Comparison of ENCODE assay signal across 11 cellular contexts in the genomic region with DNA sequence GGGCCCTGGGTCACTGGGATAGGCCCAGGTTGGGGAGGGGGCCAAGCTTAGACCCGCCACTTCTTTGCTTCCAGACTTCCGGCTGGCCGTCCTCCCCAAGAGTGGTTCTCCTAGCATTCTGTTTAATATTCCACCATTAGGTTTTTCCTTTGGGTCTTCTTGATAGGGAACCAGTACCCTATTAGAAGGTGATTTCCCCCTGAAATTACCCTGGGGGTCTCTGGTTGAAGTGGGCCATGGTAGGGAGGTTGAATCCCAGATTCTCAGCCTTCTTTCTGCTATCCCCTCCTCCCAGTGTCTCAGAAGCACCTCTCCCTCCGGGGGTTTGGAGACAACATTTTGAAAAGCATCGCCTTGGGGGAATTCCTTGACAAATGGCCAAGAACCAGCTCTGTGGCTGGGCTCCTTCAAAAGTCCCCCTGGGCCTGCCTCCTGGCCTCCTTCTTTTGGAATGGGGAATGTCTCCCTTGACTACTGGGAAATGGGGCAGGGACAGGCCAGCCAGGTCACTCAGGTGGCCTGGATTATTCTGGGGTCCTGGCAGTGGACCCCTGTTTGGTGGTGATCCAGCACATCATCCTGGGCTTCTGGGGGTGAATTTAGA. TPM values are rescaled to one million over a fixed set of nuclear protein-coding genes. Genes with fewer than 3 reads are reported as not detected.
DNase-seq lines count a peak whose midpoint lies in the region; ATAC-seq and TF ChIP-seq lines count a peak whose summit lies in the region.
"Had no signal": no experiment of that assay in that cellular context is flagged by ENCODE, and none has a peak within 500 bp of the region (broad histone marks: within the 10 kb centered on the region; RNA-seq: fewer than 3 reads in every experiment).

No MANE protein-coding gene starts in this region.

- CTCF ChIA-PET in CD4-positive, alpha-beta T cell (lab: Charles Lee): interaction anchor here (0.6 to 0.7 kb wide), 2 partner anchors 8 to 31 kb away, joined by 3 read pairs; no protein-coding TSS in a partner anchor

- H3K79me1 ChIP-seq in trophoblast cell (ENCODE audit: low read length): peaks cover 23% of the 10 kb centered on the region

- ATAC-seq in CD4-positive, alpha-beta T cell (ENCODE audit: poor library complexity): no peak
- ATAC-seq in HG03039 (IDR thresholded peaks at IDR 0.05; ENCODE audit: unreplicated experiment): no peak
- no peak for ATAC-seq in GM21360 (IDR thresholded peaks at IDR 0.05; ENCODE audit: unreplicated experiment)

- POLR2A ChIA-PET in CD4-positive, alpha-beta T cell (lab: Charles Lee): interaction anchor here (1.5 kb wide), 1 partner anchor 22 kb away, joined by 3 read pairs; the partner anchor contains the start of gene RPL23

- peak overlapping the region; percentile 89 for H3K27ac Mint-ChIP-seq in CD4-positive, alpha-beta T cell
- peak overlapping the region; percentile 97 for H3K27ac Mint-ChIP-seq in dendritic cell treated with granulocyte-macrophage colony-stimulating factor and Interleukin-4, amounts not matched to agents 40 ng/mL and 50 ng/mL, for 4 days

- peak overlapping the region; percentile 26 for H2BK120ac ChIP-seq in trophoblast cell (ENCODE audit: insufficient read depth, low read length, poor library complexity)

- no peak overlapping the region for H3K14ac ChIP-seq in trophoblast cell (ENCODE audit: low read length)

- H3K9me3 ChIP-seq in CD4-positive, alpha-beta T cell (ENCODE audit: control insufficient read depth, low read length): no peaks in the 10 kb centered on the region
- H3K9me3 ChIP-seq in NT2/D1 (ENCODE audit: insufficient read depth, low read length) (no peaks in the 10 kb centered on the region), trophoblast cell (ENCODE audit: insufficient read depth, low read depth, low read length) (no peaks in the 10 kb centered on the region)

- no peak overlapping the region for H3K23ac ChIP-seq in trophoblast cell (ENCODE audit: low read length)

- H3K27me3 ChIP-seq in CD4-positive, alpha-beta T cell (ENCODE audit: control insufficient read depth, insufficient read depth, low read length): no peaks in the 10 kb centered on the region
- H3K27me3 ChIP-seq in NT2/D1 (ENCODE audit: insufficient read depth, insufficient read length) (no peaks in the 10 kb centered on the region), trophoblast cell (ENCODE audit: insufficient read depth, low read length) (no peaks in the 10 kb centered on the region)

- H3K9ac ChIP-seq in NT2/D1 (ENCODE audit: insufficient read length, low read depth): peak overlapping the region; percentile 59
- H3K9ac ChIP-seq in trophoblast cell (ENCODE audit: low read length): no peak overlapping the region

- peak overlapping the region; percentile 26 for H3K4me2 ChIP-seq in trophoblast cell (ENCODE audit: low read length)

- no peaks in the 10 kb centered on the region for H3K9me3 Mint-ChIP-seq in CD4-positive, alpha-beta T cell
- no peaks in the 10 kb centered on the region for H3K9me3 Mint-ChIP-seq in dendritic cell treated with granulocyte-macrophage colony-stimulating factor and Interleukin-4, amounts not matched to agents 40 ng/mL and 50 ng/mL, for 4 days

- H3K4me1 ChIP-seq in NT2/D1 (ENCODE audit: insufficient read depth, insufficient read length) (peaks cover 51% of the 10 kb centered on the region), trophoblast cell (ENCODE audit: control insufficient read depth in 1 of 2, insufficient read depth in 2 of 2, low read length in 2 of 2) (peaks cover 53 to 67% of the 10 kb centered on the region in 2 experiments)

- H3K27ac ChIP-seq in CD4-positive, alpha-beta T cell (ENCODE audit: low read depth, low read length): peak overlapping the region; percentile 23
- H3K27ac ChIP-seq in trophoblast cell (ENCODE audit: low read depth, low read length): peak overlapping the region; percentile 12

- DNase-seq in CD4-positive, alpha-beta T cell: no peak
- DNase-seq in NT2/D1 (ENCODE audit: low read depth, low spot score) (no peak), trophoblast cell (peak; percentile 96 to 99), NCI-H345 treated with DMSO at 0.1 percent for 48 hours (lab: John Stamatoyannopoulos, UW; ENCODE audit: unreplicated experiment) (no peak), NCI-H2081 (lab: John Stamatoyannopoulos, UW) (no peak)
- DNase-seq: GDM1, NCI-H2081 treated with DMSO at 0.1 percent for 48 hours had no signal

- no peak overlapping the region for H2AFZ ChIP-seq in trophoblast cell (ENCODE audit: insufficient read depth, low read length, poor library complexity)

- H3K36me3 ChIP-seq in NT2/D1 (ENCODE audit: insufficient read depth, insufficient read length, low read length): peaks cover 73% of the 10 kb centered on the region
- H3K36me3 ChIP-seq in trophoblast cell (ENCODE audit: control insufficient read depth in 1 of 2, insufficient read depth in 2 of 2, low read length in 2 of 2): peaks cover 22 to 31% of the 10 kb centered on the region in 2 experiments

- peaks cover 86% of the 10 kb centered on the region for H3K4me1 Mint-ChIP-seq in CD4-positive, alpha-beta T cell (ENCODE audit: low read depth)
- H3K4me1 Mint-ChIP-seq in dendritic cell treated with granulocyte-macrophage colony-stimulating factor and Interleukin-4, amounts not matched to agents 40 ng/mL and 50 ng/mL, for 4 days (ENCODE audit: low read depth): peaks cover 91% of the 10 kb centered on the region

- peak overlapping the region; percentile 76 for H2BK5ac ChIP-seq in trophoblast cell (ENCODE audit: low read depth, low read length, poor library complexity)

- peaks cover 57% of the 10 kb centered on the region for H3K36me3 Mint-ChIP-seq in CD4-positive, alpha-beta T cell (ENCODE audit: low read depth)
- peaks cover 96% of the 10 kb centered on the region for H3K36me3 Mint-ChIP-seq in dendritic cell treated with granulocyte-macrophage colony-stimulating factor and Interleukin-4, amounts not matched to agents 40 ng/mL and 50 ng/mL, for 4 days (ENCODE audit: low read depth)

- peak overlapping the region; percentile 17 for H2AK5ac ChIP-seq in trophoblast cell (ENCODE audit: low read length)

- H4K8ac ChIP-seq in trophoblast cell (ENCODE audit: low read depth, low read length): no peak overlapping the region

- H3K18ac ChIP-seq in trophoblast cell (ENCODE audit: low read length): no peak overlapping the region

- H3K4me3 Mint-ChIP-seq in CD4-positive, alpha-beta T cell: peak overlapping the region; percentile 48
- H3K4me3 Mint-ChIP-seq in dendritic cell treated with granulocyte-macrophage colony-stimulating factor and Interleukin-4, amounts not matched to agents 40 ng/mL and 50 ng/mL, for 4 days: no peak overlapping the region

- no CpG with 5 or more reads among the region's 5 CpGs for WGBS in trophoblast cell (ENCODE audit: extremely low coverage, insufficient coverage, insufficient read length)

- H3K4me3 ChIP-seq in NT2/D1 (ENCODE audit: insufficient read length, low read depth): no peak overlapping the region
- H3K4me3 ChIP-seq in trophoblast cell (ENCODE audit: low read depth, low read length): no peak overlapping the region
- H3K4me3 ChIP-seq: skin epidermis had no signal

- H4K12ac ChIP-seq in trophoblast cell (ENCODE audit: low read depth, low read length): no peak overlapping the region

- intact Hi-C loops in CD4-positive, alpha-beta T cell (cut with DNase I, micrococcal nuclease): loop anchor here in 1 of 2 experiments (10.0 kb wide), 1 partner anchor 219 kb away; no protein-coding TSS in a partner anchor
- intact Hi-C loops in dendritic cell treated with granulocyte-macrophage colony-stimulating factor and Interleukin-4, amounts not matched to agents 40 ng/mL and 50 ng/mL, for 4 days (cut with micrococcal nuclease): no loop called here

- TF ChIP-seq CTCF in CD4-positive, alpha-beta T cell (IDR thresholded peaks at IDR 0.05): no peak

- no peaks in the 10 kb centered on the region for H3K27me3 Mint-ChIP-seq in CD4-positive, alpha-beta T cell
- H3K27me3 Mint-ChIP-seq in dendritic cell treated with granulocyte-macrophage colony-stimulating factor and Interleukin-4, amounts not matched to agents 40 ng/mL and 50 ng/mL, for 4 days: no peaks in the 10 kb centered on the region

- peaks cover 42% of the 10 kb centered on the region for H3K79me2 ChIP-seq in trophoblast cell (ENCODE audit: control insufficient read depth, insufficient read depth, low read length, poor library complexity)

- no peak overlapping the region for H2BK12ac ChIP-seq in trophoblast cell (ENCODE audit: low read length)

- H3K4ac ChIP-seq in trophoblast cell (ENCODE audit: low read depth, low read length): peak overlapping the region; percentile 61

- peak overlapping the region; percentile 33 for H4K91ac ChIP-seq in trophoblast cell (ENCODE audit: low read depth, low read length)

RNA-seq across cellular contexts. Expression of gene LASP1, which starts 5.7 kb away (rescaled TPM):
- 10 to 100 TPM; 50.1 to 50.5 TPM for total RNA-seq in CD4-positive, alpha-beta T cell
- 157 TPM in 2 replicates for polyA plus RNA-seq in trophoblast cell (2013)

RNA-seq across cellular contexts. Expression of gene RPL23, which starts 22.1 kb away (rescaled TPM):
- 1,000 to 10,000 TPM; 2,293 to 2,296 TPM for total RNA-seq in CD4-positive, alpha-beta T cell
- 2,811 and 2,862 TPM in 2 replicates for polyA plus RNA-seq in trophoblast cell (2013)

RNA-seq across cellular contexts. Expression of gene CWC25, which starts 50.5 kb away (rescaled TPM):
- total RNA-seq in CD4-positive, alpha-beta T cell: 10 to 100 TPM; 63.0 to 63.3 TPM
- 17.6 and 18.4 TPM in 2 replicates for polyA plus RNA-seq in trophoblast cell (2013)

Comparison
In these comparisons a context has a peak if more than half of its experiments do, and no peak if none do; other contexts are left out.
1. DNase-seq: peak in trophoblast cell (2 of 2); none in CD4-positive, alpha-beta T cell (0 of 10), NT2/D1 (single experiment), NCI-H345 treated with DMSO at 0.1 percent for 48 hours (single experiment) and NCI-H2081 (0 of 2).